1 cellular context compared by ENCODE assay signal in the genomic region with DNA sequence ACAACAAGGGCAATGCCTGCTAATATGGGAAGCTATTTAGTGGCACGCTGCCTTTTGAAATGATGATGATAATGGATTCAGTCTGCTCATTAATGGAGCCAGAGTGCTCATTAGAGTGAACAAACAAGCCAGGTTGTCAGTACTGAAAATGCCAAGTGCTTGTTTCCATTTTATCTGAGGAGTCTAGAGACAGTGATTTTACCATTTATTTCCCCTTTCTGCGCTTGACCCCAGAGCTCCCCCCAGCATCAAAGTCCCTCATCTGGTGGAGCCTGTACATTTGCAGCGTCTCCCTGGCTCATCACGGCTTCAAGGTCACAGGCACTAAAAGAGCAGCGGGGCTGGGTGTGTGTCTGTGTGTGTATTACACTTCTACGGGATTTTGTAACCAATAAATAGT.
TF ChIP-seq lines count a peak whose summit lies in the region.

No MANE protein-coding gene starts in this region.

TF ChIP-seq in HepG2, 621 proteins besides CTCF, POLR2A, EP300 and RAD21 (continued from another document):
- TF ChIP-seq, protein P1, sequence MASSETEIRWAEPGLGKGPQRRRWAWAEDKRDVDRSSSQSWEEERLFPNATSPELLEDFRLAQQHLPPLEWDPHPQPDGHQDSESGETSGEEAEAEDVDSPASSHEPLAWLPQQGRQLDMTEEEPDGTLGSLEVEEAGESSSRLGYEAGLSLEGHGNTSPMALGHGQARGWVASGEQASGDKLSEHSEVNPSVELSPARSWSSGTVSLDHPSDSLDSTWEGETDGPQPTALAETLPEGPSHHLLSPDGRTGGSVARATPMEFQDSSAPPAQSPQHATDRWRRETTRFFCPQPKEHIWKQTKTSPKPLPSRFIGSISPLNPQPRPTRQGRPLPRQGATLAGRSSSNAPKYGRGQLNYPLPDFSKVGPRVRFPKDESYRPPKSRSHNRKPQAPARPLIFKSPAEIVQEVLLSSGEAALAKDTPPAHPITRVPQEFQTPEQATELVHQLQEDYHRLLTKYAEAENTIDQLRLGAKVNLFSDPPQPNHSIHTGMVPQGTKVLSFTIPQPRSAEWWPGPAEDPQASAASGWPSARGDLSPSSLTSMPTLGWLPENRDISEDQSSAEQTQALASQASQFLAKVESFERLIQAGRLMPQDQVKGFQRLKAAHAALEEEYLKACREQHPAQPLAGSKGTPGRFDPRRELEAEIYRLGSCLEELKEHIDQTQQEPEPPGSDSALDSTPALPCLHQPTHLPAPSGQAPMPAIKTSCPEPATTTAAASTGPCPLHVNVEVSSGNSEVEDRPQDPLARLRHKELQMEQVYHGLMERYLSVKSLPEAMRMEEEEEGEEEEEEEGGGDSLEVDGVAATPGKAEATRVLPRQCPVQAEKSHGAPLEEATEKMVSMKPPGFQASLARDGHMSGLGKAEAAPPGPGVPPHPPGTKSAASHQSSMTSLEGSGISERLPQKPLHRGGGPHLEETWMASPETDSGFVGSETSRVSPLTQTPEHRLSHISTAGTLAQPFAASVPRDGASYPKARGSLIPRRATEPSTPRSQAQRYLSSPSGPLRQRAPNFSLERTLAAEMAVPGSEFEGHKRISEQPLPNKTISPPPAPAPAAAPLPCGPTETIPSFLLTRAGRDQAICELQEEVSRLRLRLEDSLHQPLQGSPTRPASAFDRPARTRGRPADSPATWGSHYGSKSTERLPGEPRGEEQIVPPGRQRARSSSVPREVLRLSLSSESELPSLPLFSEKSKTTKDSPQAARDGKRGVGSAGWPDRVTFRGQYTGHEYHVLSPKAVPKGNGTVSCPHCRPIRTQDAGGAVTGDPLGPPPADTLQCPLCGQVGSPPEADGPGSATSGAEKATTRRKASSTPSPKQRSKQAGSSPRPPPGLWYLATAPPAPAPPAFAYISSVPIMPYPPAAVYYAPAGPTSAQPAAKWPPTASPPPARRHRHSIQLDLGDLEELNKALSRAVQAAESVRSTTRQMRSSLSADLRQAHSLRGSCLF (CRISPR knock-in tag; IDR thresholded peaks at IDR 0.05; ENCODE audit: borderline replicate concordance) = no peak
- TF ChIP-seq, protein P2, sequence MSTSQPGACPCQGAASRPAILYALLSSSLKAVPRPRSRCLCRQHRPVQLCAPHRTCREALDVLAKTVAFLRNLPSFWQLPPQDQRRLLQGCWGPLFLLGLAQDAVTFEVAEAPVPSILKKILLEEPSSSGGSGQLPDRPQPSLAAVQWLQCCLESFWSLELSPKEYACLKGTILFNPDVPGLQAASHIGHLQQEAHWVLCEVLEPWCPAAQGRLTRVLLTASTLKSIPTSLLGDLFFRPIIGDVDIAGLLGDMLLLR (CRISPR knock-in tag; IDR thresholded peaks at IDR 0.05) = no peak
- TF ChIP-seq SAP130 (CRISPR knock-in tag; IDR thresholded peaks at IDR 0.05; ENCODE audit: low read depth) (no peak), YEATS2 (CRISPR knock-in tag; IDR thresholded peaks at IDR 0.05; ENCODE audit: borderline replicate concordance) (no peak), ZNF234 (CRISPR knock-in tag; conservative IDR thresholded peaks at IDR 0.05) (no peak), RBFOX2 (IDR thresholded peaks at IDR 0.05; ENCODE audit: low read depth, low read length) (no peak), ZNF605 (CRISPR knock-in tag; IDR thresholded peaks at IDR 0.05) (no peak), BRD4 (CRISPR knock-in tag; IDR thresholded peaks at IDR 0.05) (no peak), ARNTL (CRISPR knock-in tag; IDR thresholded peaks at IDR 0.05) (no peak), ZNF766 (CRISPR knock-in tag; IDR thresholded peaks at IDR 0.05; ENCODE audit: borderline replicate concordance) (no peak), GATAD2A (CRISPR knock-in tag; IDR thresholded peaks at IDR 0.05) (no peak)
- TF ChIP-seq, protein P3, sequence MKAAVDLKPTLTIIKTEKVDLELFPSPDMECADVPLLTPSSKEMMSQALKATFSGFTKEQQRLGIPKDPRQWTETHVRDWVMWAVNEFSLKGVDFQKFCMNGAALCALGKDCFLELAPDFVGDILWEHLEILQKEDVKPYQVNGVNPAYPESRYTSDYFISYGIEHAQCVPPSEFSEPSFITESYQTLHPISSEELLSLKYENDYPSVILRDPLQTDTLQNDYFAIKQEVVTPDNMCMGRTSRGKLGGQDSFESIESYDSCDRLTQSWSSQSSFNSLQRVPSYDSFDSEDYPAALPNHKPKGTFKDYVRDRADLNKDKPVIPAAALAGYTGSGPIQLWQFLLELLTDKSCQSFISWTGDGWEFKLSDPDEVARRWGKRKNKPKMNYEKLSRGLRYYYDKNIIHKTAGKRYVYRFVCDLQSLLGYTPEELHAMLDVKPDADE (CRISPR knock-in tag; IDR thresholded peaks at IDR 0.05) = no peak
